Comparison of ENCODE assay signal across 8 cellular contexts in the genomic region with DNA sequence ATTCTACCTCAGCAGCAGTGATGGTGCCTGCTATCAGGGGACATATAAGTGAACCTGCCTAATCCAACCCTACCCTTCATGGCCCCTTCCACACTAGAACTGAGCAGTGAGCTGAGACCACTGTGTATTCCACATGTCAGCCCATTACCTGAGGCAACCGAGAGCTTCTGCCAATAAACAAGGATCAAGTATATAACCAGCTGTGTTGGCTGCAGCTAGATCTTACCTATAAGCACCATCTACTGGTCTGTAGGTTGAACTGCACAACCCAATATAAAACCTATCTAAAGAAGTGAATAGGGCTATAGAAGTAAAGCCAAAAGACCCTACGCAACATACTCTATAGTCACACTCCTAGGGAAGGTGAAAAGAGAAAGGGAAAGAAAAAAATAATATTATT.
DNase-seq lines count a peak whose midpoint lies in the region; ATAC-seq and TF ChIP-seq lines count a peak whose summit lies in the region.

No MANE protein-coding gene starts in this region.

- H3K27me3 ChIP-seq in kidney epithelial cell (ENCODE audit: control insufficient read depth, insufficient read depth, low read length), result no peaks in the 10 kb centered on the region

- ATAC-seq in HG02588 (IDR thresholded peaks at IDR 0.05; ENCODE audit: unreplicated experiment) (peak; percentile 76), HG02840 (IDR thresholded peaks at IDR 0.05; ENCODE audit: low FRiP score, unreplicated experiment) (no peak)

- peak; percentile 47 for DNase-seq in NCI-H748 (lab: John Stamatoyannopoulos, UW; ENCODE audit: unreplicated experiment)
- no peak for DNase-seq in NCI-H748 treated with DMSO at 0.1 percent for 48 hours (lab: John Stamatoyannopoulos, UW)
- DNase-seq in NCI-H2081 (lab: John Stamatoyannopoulos, UW), result peak; percentile 31 to 75
- peak; percentile 73 for DNase-seq in amniotic epithelial cell (ENCODE audit: low read depth)
- DNase-seq in kidney epithelial cell (ENCODE audit: low read depth), result peak; percentile 18
- no peak for DNase-seq in G401 (ENCODE audit: low spot score)

- no peaks in the 10 kb centered on the region for H3K36me3 ChIP-seq in kidney epithelial cell (ENCODE audit: control insufficient read depth, insufficient read depth, low read length)

- TF ChIP-seq CTCF in kidney epithelial cell (IDR thresholded peaks at IDR 0.05; ENCODE audit: insufficient read depth, low read length, poor library complexity, severe bottlenecking), result peak; percentile 64

- in situ Hi-C loops in G401 (cut with HindIII; ENCODE audit: low sequenced_read_pairs), result no loop called here

- no peak overlapping the region for H3K4me3 ChIP-seq in kidney epithelial cell (ENCODE audit: low read depth, low read length)

Comparison
In these comparisons a context has a peak if more than half of its experiments do, and no peak if none do; other contexts are left out.
1. DNase-seq: peak in NCI-H748 (single experiment), NCI-H2081 (2 of 2), amniotic epithelial cell (single experiment) and kidney epithelial cell (single experiment); none in NCI-H748 treated with DMSO at 0.1 percent for 48 hours (single experiment) and G401 (single experiment).